Comparison of ENCODE assay signal across 15 cellular contexts in genomic region chr9:101736723-101737122, GRCh38. TPM values are rescaled to one million over a fixed set of nuclear protein-coding genes. Genes with fewer than 3 reads are reported as not detected.
A peak's percentile ranks its signal among the peaks of the same experiment; 100 is the strongest.
DNase-seq lines count a peak whose midpoint lies in the region; ATAC-seq and TF ChIP-seq lines count a peak whose summit lies in the region.
"Had no signal": no experiment of that assay in that cellular context is flagged by ENCODE, and none has a peak within 500 bp of the region (broad histone marks: within the 10 kb centered on the region; RNA-seq: fewer than 3 reads in every experiment).

No MANE protein-coding gene starts in this region.

- ATAC-seq in GM21723 (IDR thresholded peaks at IDR 0.05; ENCODE audit: unreplicated experiment), result no peak

- no peak overlapping the region for H3K27ac ChIP-seq in SJCRH30
- no peak overlapping the region for H3K27ac ChIP-seq in left ventricle myocardium inferior (replicated peaks)
- H3K27ac ChIP-seq: epithelial cell of prostate, SK-N-MC, tibial artery had no signal

- DNase-seq in NCI-H82 (lab: John Stamatoyannopoulos, UW) (peak; percentile 5), NCI-H82 treated with DMSO at 0.1 percent for 48 hours (lab: John Stamatoyannopoulos, UW; ENCODE audit: unreplicated experiment) (no peak), SJCRH30 (peak; percentile 12 to 15), left ventricle myocardium inferior (peak; percentile 20), renal cortical epithelial cell (ENCODE audit: low read depth) (peak; percentile 12), HuH-7 (ENCODE audit: low spot score) (no peak), foreskin melanocyte (no peak)
- DNase-seq: activated CD4-positive, alpha-beta memory T cell treated with anti-CD3 and anti-CD28 coated beads for 36 hours; KG1; NCI-H446; tibial artery had no signal

- H3K4me1 ChIP-seq in SJCRH30 (no peaks in the 10 kb centered on the region), left ventricle myocardium inferior (peaks cover 15% of the 10 kb centered on the region)

- no peak for TF ChIP-seq CTCF in left ventricle myocardium inferior (IDR thresholded peaks at IDR 0.05; ENCODE audit: borderline replicate concordance)

- H3K9me3 ChIP-seq in SJCRH30 (replicated peaks), result no peaks in the 10 kb centered on the region
- no peaks in the 10 kb centered on the region for H3K9me3 ChIP-seq in left ventricle myocardium inferior (replicated peaks)
- H3K9me3 ChIP-seq: tibial artery had no signal

- H3K36me3 ChIP-seq in SJCRH30, result no peaks in the 10 kb centered on the region
- H3K36me3 ChIP-seq in left ventricle myocardium inferior, result no peaks in the 10 kb centered on the region
- H3K36me3 ChIP-seq: tibial artery had no signal

- no peak overlapping the region for H3K4me3 ChIP-seq in SJCRH30
- peak overlapping the region; percentile 67 for H3K4me3 ChIP-seq in left ventricle myocardium inferior
- H3K4me3 ChIP-seq: SK-N-MC had no signal

- H3K27me3 ChIP-seq in SJCRH30, result no peaks in the 10 kb centered on the region
- peaks cover 96% of the 10 kb centered on the region for H3K27me3 ChIP-seq in left ventricle myocardium inferior (ENCODE audit: low read depth)

- intact Hi-C loops in left ventricle myocardium inferior (cut with micrococcal nuclease), result no loop called here

RNA-seq across cellular contexts. Expression of gene GRIN3A, which starts 1.7 kb away (rescaled TPM):
- not detected in 2 replicates for total RNA-seq in SJCRH30 (2014; rRNA removed; shearing (Covaris generic))
- total RNA-seq in left ventricle myocardium inferior (0.49 TPM), renal cortical epithelial cell (not detected in 2 replicates)
- total RNA-seq: activated CD4-positive, alpha-beta memory T cell treated with anti-CD3 and anti-CD28 coated beads for 36 hours; kidney epithelial cell had no signal

Comparison
In these comparisons a context has a peak if more than half of its experiments do, and no peak if none do; other contexts are left out.
1. DNase-seq: peak in NCI-H82 (single experiment), SJCRH30 (2 of 2), left ventricle myocardium inferior (single experiment) and renal cortical epithelial cell (single experiment); none in NCI-H82 treated with DMSO at 0.1 percent for 48 hours (single experiment), HuH-7 (single experiment) and foreskin melanocyte (single experiment).